24 cellular contexts compared by ENCODE assay signal in genomic region chr19:29308977-29309520, GRCh38.
A peak's percentile ranks its signal among the peaks of the same experiment; 100 is the strongest.
DNase-seq lines count a peak whose midpoint lies in the region; ATAC-seq lines count a peak whose summit lies in the region.
"Had no signal": no experiment of that assay in that cellular context is flagged by ENCODE, and none has a peak within 500 bp of the region (broad histone marks: within the 10 kb centered on the region; RNA-seq: fewer than 3 reads in every experiment).

No MANE protein-coding gene starts in this region.

- H3K4me2 ChIP-seq in mesendoderm (ENCODE audit: low read length) = no peak overlapping the region

- no peak overlapping the region for H2BK120ac ChIP-seq in mesendoderm (ENCODE audit: low read depth, low read length)

- no peak overlapping the region for H2BK5ac ChIP-seq in mesendoderm (ENCODE audit: low read length)

- no peak overlapping the region for H2BK15ac ChIP-seq in mesendoderm (replicated peaks; ENCODE audit: low read depth)

- WGBS in mesendoderm (ENCODE audit: extremely low coverage, insufficient coverage, low lambda C conversion rate) = no CpG with 5 or more reads among the region's 10 CpGs

- DNase-seq in G401 (ENCODE audit: low spot score) (peak; percentile 47), NCI-H128 (lab: John Stamatoyannopoulos, UW; ENCODE audit: unreplicated experiment) (peak; percentile 35), NCI-H748 (lab: John Stamatoyannopoulos, UW; ENCODE audit: unreplicated experiment) (peak; percentile 85), mesendoderm (peak; percentile 57)
- no peak for DNase-seq in activated CD4-positive, CD25-positive, alpha-beta regulatory T cell (lab: John Stamatoyannopoulos, UW)
- DNase-seq in activated CD8-positive, alpha-beta memory T cell treated with anti-CD3 and anti-CD28 coated beads, Interleukin-2, amount 50 U/mL, for 4 hours = no peak
- DNase-seq: activated CD4-positive, alpha-beta T cell treated with anti-CD3 and anti-CD28 coated beads, Interleukin-2, amount 50 U/mL, for 4 hours; activated naive CD4-positive, alpha-beta T cell; activated T-cell treated with anti-CD3 and anti-CD28 coated beads for 4 hours; caudate nucleus; foreskin fibroblast; hippocampal formation; KG1; kidney glomerular epithelial cell; mesenchymal stem cell; MV-4-11; naive thymus-derived CD4-positive, alpha-beta T cell; NCI-H524; PC-3; stimulated activated CD4-positive, alpha-beta T cell treated with anti-CD3 and anti-CD28 coated beads, Interleukin-2, amount 100 ng/mL, for 48 hours; stimulated activated naive CD8-positive, alpha-beta T cell treated with anti-CD3 and anti-CD28 coated beads, Interleukin-15, amount 100 ng/mL, for 72 hours; trophoblast cell had no signal

- ATAC-seq in HG03469 (IDR thresholded peaks at IDR 0.05; ENCODE audit: unreplicated experiment) = no peak
- ATAC-seq: naive thymus-derived CD4-positive, alpha-beta T cell; PC-3; stimulated activated naive CD8-positive, alpha-beta T cell treated with anti-CD3 and anti-CD28 coated beads, Interleukin-15, amount 100 ng/mL, for 72 hours had no signal

- H3K4me1 ChIP-seq in mesendoderm (ENCODE audit: control insufficient read depth, low read depth, low read length) = no peaks in the 10 kb centered on the region

- no peaks in the 10 kb centered on the region for H3K36me3 ChIP-seq in mesendoderm (ENCODE audit: control insufficient read depth, insufficient read depth, low read length)

- no peak overlapping the region for H3K23ac ChIP-seq in mesendoderm (ENCODE audit: low read length)

- in situ Hi-C loops in G401 (cut with HindIII; ENCODE audit: low sequenced_read_pairs) = no loop called here

- H2AK5ac ChIP-seq in mesendoderm (ENCODE audit: low read length) = no peak overlapping the region

- no peak overlapping the region for H3K4me3 ChIP-seq in mesendoderm (ENCODE audit: low read length)

- H3K79me1 ChIP-seq in mesendoderm (ENCODE audit: low read length) = no peaks in the 10 kb centered on the region

- H3K18ac ChIP-seq in mesendoderm (ENCODE audit: low read length) = no peak overlapping the region

- H3K27ac ChIP-seq in mesendoderm (ENCODE audit: low read depth, low read length) = no peak overlapping the region
- H3K27ac ChIP-seq: epithelial cell of prostate had no signal

- no peak overlapping the region for H3K56ac ChIP-seq in mesendoderm (ENCODE audit: low read length)

- no peak overlapping the region for H3K4ac ChIP-seq in mesendoderm (ENCODE audit: low read depth, low read length)

- H3K27me3 ChIP-seq in mesendoderm (ENCODE audit: insufficient read depth, low read length, poor library complexity) = no peaks in the 10 kb centered on the region

- no peak overlapping the region for H3K9ac ChIP-seq in mesendoderm (ENCODE audit: low read length)

- H3K79me2 ChIP-seq in mesendoderm (ENCODE audit: control insufficient read depth, insufficient read depth, low read length) = no peaks in the 10 kb centered on the region

- H4K5ac ChIP-seq in mesendoderm (ENCODE audit: low read length) = no peak overlapping the region

- H4K8ac ChIP-seq in mesendoderm (ENCODE audit: low read depth, low read length) = no peak overlapping the region

Comparison
In these comparisons a context has a peak if more than half of its experiments do, and no peak if none do; other contexts are left out.
1. DNase-seq: peak in G401 (single experiment), NCI-H128 (single experiment), NCI-H748 (single experiment) and mesendoderm (single experiment); none in activated CD4-positive, CD25-positive, alpha-beta regulatory T cell (0 of 4) and activated CD8-positive, alpha-beta memory T cell treated with anti-CD3 and anti-CD28 coated beads, Interleukin-2, amount 50 U/mL, for 4 hours (single experiment).